ENCODE assay signal across 16 cellular contexts in genomic region chr3:189790658-189791057, GRCh38.
DNase-seq lines count a peak whose midpoint lies in the region; ATAC-seq, FAIRE-seq and TF ChIP-seq lines count a peak whose summit lies in the region.
"Had no signal": no experiment of that assay in that cellular context is flagged by ENCODE, and none has a peak within 500 bp of the region (broad histone marks: within the 10 kb centered on the region; RNA-seq: fewer than 3 reads in every experiment).

No MANE protein-coding gene starts in this region.

- DNase-seq in GM12864 (ENCODE audit: low read depth): no peak
- DNase-seq in NCI-H146 (lab: John Stamatoyannopoulos, UW): peak; percentile 95
- no peak for DNase-seq in bronchial epithelial cell (ENCODE audit: low read depth)
- peak in 1 of 10 donors; percentile 2 for DNase-seq in naive thymus-derived CD8-positive, alpha-beta T cell
- DNase-seq in effector memory CD8-positive, alpha-beta T cell: no peak
- DNase-seq in medulla oblongata (ENCODE audit: extremely low spot score): no peak
- no peak for DNase-seq in erythroblast (lab: John Stamatoyannopoulos, UW)
- no peak for DNase-seq in occipital lobe (lab: John Stamatoyannopoulos, UW)
- DNase-seq: cerebellar nuclear complex; DMS79 treated with DMSO at 0.1 percent for 48 hours; MM.1S; NCI-H446 treated with DMSO at 0.1 percent for 48 hours; stimulated activated CD4-positive, alpha-beta T cell treated with anti-CD3 and anti-CD28 coated beads, Interleukin-4, amount 100 ng/mL, for 1 hour had no signal

- no peaks in the 10 kb centered on the region for H3K36me3 Mint-ChIP-seq in naive thymus-derived CD8-positive, alpha-beta T cell
- no peaks in the 10 kb centered on the region for H3K36me3 Mint-ChIP-seq in effector memory CD8-positive, alpha-beta T cell (ENCODE audit: insufficient read depth)
- H3K36me3 Mint-ChIP-seq: activated naive CD4-positive, alpha-beta T cell treated with anti-CD3 and anti-CD28 coated beads, Interleukin-2, amount 50 U/mL, for 72 hours; stimulated activated memory B cell treated with anti-CD40 and anti-IgM and Interleukin-4, amounts not matched to agents 10 μg/mL and 1 μg/mL and 100 μg/mL, for 72 hours had no signal

- H3K4me3 Mint-ChIP-seq in naive thymus-derived CD8-positive, alpha-beta T cell: peak overlapping the region in 8 of 10 donors; percentile 0 to 51 (median 22)
- no peak overlapping the region for H3K4me3 Mint-ChIP-seq in effector memory CD8-positive, alpha-beta T cell
- H3K4me3 Mint-ChIP-seq: stimulated activated memory B cell treated with anti-CD40 and anti-IgM and Interleukin-4, amounts not matched to agents 10 μg/mL and 1 μg/mL and 100 μg/mL, for 72 hours had no signal

- no peaks in the 10 kb centered on the region for H3K9me3 Mint-ChIP-seq in naive thymus-derived CD8-positive, alpha-beta T cell
- no peaks in the 10 kb centered on the region for H3K9me3 Mint-ChIP-seq in effector memory CD8-positive, alpha-beta T cell
- H3K9me3 Mint-ChIP-seq: activated naive CD4-positive, alpha-beta T cell treated with anti-CD3 and anti-CD28 coated beads, Interleukin-2, amount 50 U/mL, for 72 hours; stimulated activated memory B cell treated with anti-CD40 and anti-IgM and Interleukin-4, amounts not matched to agents 10 μg/mL and 1 μg/mL and 100 μg/mL, for 72 hours had no signal

- H3K27ac Mint-ChIP-seq in naive thymus-derived CD8-positive, alpha-beta T cell: peak overlapping the region in 3 of 10 donors; percentile 2 to 51 (median 6)
- H3K27ac Mint-ChIP-seq in effector memory CD8-positive, alpha-beta T cell: no peak overlapping the region
- H3K27ac Mint-ChIP-seq: stimulated activated memory B cell treated with anti-CD40 and anti-IgM and Interleukin-4, amounts not matched to agents 10 μg/mL and 1 μg/mL and 100 μg/mL, for 72 hours had no signal

- no peaks in the 10 kb centered on the region for H3K27me3 ChIP-seq in bronchial epithelial cell (ENCODE audit: control insufficient read depth, insufficient read depth, low read length)
- H3K27me3 ChIP-seq: SJSA1 had no signal

- H3K4me1 Mint-ChIP-seq in naive thymus-derived CD8-positive, alpha-beta T cell: peaks cover 15 to 36% (median 20%) of the 10 kb centered on the region in 4 donors
- H3K4me1 Mint-ChIP-seq in effector memory CD8-positive, alpha-beta T cell (ENCODE audit: low read depth in 2 of 2): peaks cover 0 to 4% of the 10 kb centered on the region in 2 donors

- H3K4me3 ChIP-seq in GM12864 (ENCODE audit: low read depth, low read length) (no peak overlapping the region), bronchial epithelial cell (ENCODE audit: low read depth, low read length) (peak overlapping the region; percentile 58)
- H3K4me3 ChIP-seq: SJSA1 had no signal

- no peaks in the 10 kb centered on the region for H3K36me3 ChIP-seq in bronchial epithelial cell (ENCODE audit: control insufficient read depth, insufficient read depth, low read length)
- H3K36me3 ChIP-seq: SJSA1 had no signal

- ATAC-seq in naive thymus-derived CD8-positive, alpha-beta T cell: peak in 1 of 2 donors; percentile 38
- no peak for ATAC-seq in effector memory CD8-positive, alpha-beta T cell (replicated peaks)
- ATAC-seq: activated naive CD4-positive, alpha-beta T cell treated with anti-CD3 and anti-CD28 coated beads, Interleukin-2, amount 50 U/mL, for 72 hours; stimulated activated memory B cell treated with anti-CD40 and anti-IgM and Interleukin-4, amounts not matched to agents 10 μg/mL and 1 μg/mL and 100 μg/mL, for 72 hours had no signal

- FAIRE-seq in bronchial epithelial cell (lab: Jason Lieb, UNC): no peak

- POLR2A ChIA-PET in naive thymus-derived CD8-positive, alpha-beta T cell (lab: Charles Lee): interaction anchor here (0.5 kb wide), 1 partner anchor 425 kb away, joined by 3 read pairs; no protein-coding TSS in a partner anchor

- H3K27me3 Mint-ChIP-seq in naive thymus-derived CD8-positive, alpha-beta T cell: peaks cover 0 to 8% (median 0%) of the 10 kb centered on the region in 5 donors
- peaks cover 6% of the 10 kb centered on the region in 2 donors for H3K27me3 Mint-ChIP-seq in effector memory CD8-positive, alpha-beta T cell
- H3K27me3 Mint-ChIP-seq: stimulated activated memory B cell treated with anti-CD40 and anti-IgM and Interleukin-4, amounts not matched to agents 10 μg/mL and 1 μg/mL and 100 μg/mL, for 72 hours had no signal

- TF ChIP-seq CTCF in GM12864 (IDR thresholded peaks at IDR 0.05; ENCODE audit: low read depth, low read length, missing control alignments) (peak; percentile 12), bronchial epithelial cell (IDR thresholded peaks at IDR 0.05; ENCODE audit: insufficient read depth, low read length, severe bottlenecking) (peak; percentile 12)

- no peak for TF ChIP-seq POLR2A in erythroblast (IDR thresholded peaks at IDR 0.05; ENCODE audit: low read length)

Comparison
In these comparisons a context has a peak if more than half of its experiments do, and no peak if none do; other contexts are left out.
1. H3K4me3 Mint-ChIP-seq: peak in naive thymus-derived CD8-positive, alpha-beta T cell (8 of 10); none in effector memory CD8-positive, alpha-beta T cell (0 of 2).